In genomic region chr2:152950125-152950524, GRCh38 we compare ENCODE assay signal across 16 cellular contexts.
DNase-seq lines count a peak whose midpoint lies in the region; ATAC-seq, FAIRE-seq and TF ChIP-seq lines count a peak whose summit lies in the region.
"Had no signal": no experiment of that assay in that cellular context is flagged by ENCODE, and none has a peak within 500 bp of the region (broad histone marks: within the 10 kb centered on the region; RNA-seq: fewer than 3 reads in every experiment).

No MANE protein-coding gene starts in this region.

- TF ChIP-seq CTCF in AG10803 (conservative IDR thresholded peaks at IDR 0.05; ENCODE audit: low read length) (no peak), astrocyte (IDR thresholded peaks at IDR 0.05; ENCODE audit: insufficient read depth, low read depth, low read length) (no peak), kidney epithelial cell (IDR thresholded peaks at IDR 0.05; ENCODE audit: insufficient read depth, low read length, poor library complexity, severe bottlenecking) (no peak), GM20000 (IDR thresholded peaks at IDR 0.05; ENCODE audit: extremely low read depth, missing control alignments) (no peak)

- H3K27me3 Mint-ChIP-seq in astrocyte (ENCODE audit: low read depth, unreplicated experiment), result peaks cover 2% of the 10 kb centered on the region

- FAIRE-seq in astrocyte (lab: Jason Lieb, UNC), result no peak

- no peak overlapping the region for H3K27ac Mint-ChIP-seq in astrocyte (ENCODE audit: unreplicated experiment)

- H3K9me3 Mint-ChIP-seq in astrocyte (ENCODE audit: unreplicated experiment), result no peaks in the 10 kb centered on the region

- H3K27me3 ChIP-seq in astrocyte (ENCODE audit: insufficient read depth, low read length) (no peaks in the 10 kb centered on the region), kidney epithelial cell (ENCODE audit: control insufficient read depth, insufficient read depth, low read length) (no peaks in the 10 kb centered on the region)
- H3K27me3 ChIP-seq: BLaER1, SJSA1 had no signal

- H3K36me3 Mint-ChIP-seq in astrocyte (ENCODE audit: low read depth, unreplicated experiment), result no peaks in the 10 kb centered on the region

- no peak overlapping the region for H3K27ac ChIP-seq in astrocyte (ENCODE audit: low read depth, low read length)
- H3K27ac ChIP-seq: BLaER1, parathyroid adenoma, SJSA1, WERI-Rb-1 had no signal

- no peaks in the 10 kb centered on the region for H3K36me3 ChIP-seq in astrocyte (ENCODE audit: insufficient read depth, low read length)
- H3K36me3 ChIP-seq in kidney epithelial cell (ENCODE audit: control insufficient read depth, insufficient read depth, low read length), result no peaks in the 10 kb centered on the region
- H3K36me3 ChIP-seq: BLaER1, SJSA1, WERI-Rb-1 had no signal

- H3K4me2 ChIP-seq in astrocyte (ENCODE audit: low read length), result no peak overlapping the region
- H3K4me2 ChIP-seq: BLaER1 had no signal

- H4K20me1 ChIP-seq in astrocyte (ENCODE audit: insufficient read depth, low read length), result no peaks in the 10 kb centered on the region
- H4K20me1 ChIP-seq: BLaER1 had no signal

- no peaks in the 10 kb centered on the region for H3K4me1 Mint-ChIP-seq in astrocyte (ENCODE audit: low read depth, unreplicated experiment)

- H3K4me3 Mint-ChIP-seq in astrocyte (ENCODE audit: unreplicated experiment), result no peak overlapping the region

- H3K4me3 ChIP-seq in AG10803 (ENCODE audit: low read length), result no peak overlapping the region
- H3K4me3 ChIP-seq in astrocyte (ENCODE audit: insufficient read depth, low read depth, low read length), result no peak overlapping the region
- no peak overlapping the region for H3K4me3 ChIP-seq in kidney epithelial cell (ENCODE audit: low read depth, low read length)
- H3K4me3 ChIP-seq: BLaER1, SJSA1 had no signal

- no peak overlapping the region for H3K9ac ChIP-seq in astrocyte (ENCODE audit: low read length)
- H3K9ac ChIP-seq: BLaER1, parathyroid adenoma had no signal

- H3K9me3 ChIP-seq in astrocyte (ENCODE audit: insufficient read depth, low read depth, low read length), result no peaks in the 10 kb centered on the region
- H3K9me3 ChIP-seq: BLaER1, SJSA1 had no signal

- no peak for ATAC-seq in GM21717 (IDR thresholded peaks at IDR 0.05; ENCODE audit: unreplicated experiment)
- ATAC-seq in left lobe of liver, result no peak

- no peaks in the 10 kb centered on the region for H3K79me2 ChIP-seq in astrocyte (ENCODE audit: insufficient read depth, low read length)
- H3K79me2 ChIP-seq: parathyroid adenoma had no signal

- peak; percentile 4 for DNase-seq in AG10803 (ENCODE audit: low read depth)
- DNase-seq in HT-29 (ENCODE audit: low spot score), result peak; percentile 30
- peak; percentile 13 for DNase-seq in astrocyte (ENCODE audit: low read depth)
- DNase-seq in kidney epithelial cell (ENCODE audit: low read depth), result peak; percentile 1
- no peak for DNase-seq in NCI-H1694 (lab: John Stamatoyannopoulos, UW)
- no peak for DNase-seq in GM20000 (ENCODE audit: low spot score)
- DNase-seq in left lobe of liver (ENCODE audit: low spot score), result no peak
- DNase-seq: effector CD8-positive, alpha-beta T cell; NCI-H1048; NCI-H69; stimulated activated CD4-positive, alpha-beta T cell treated with anti-CD3 and anti-CD28 coated beads, Interleukin-1b, Interleukin-23, amount 100 ng/mL, for 48 hours; WERI-Rb-1 had no signal

- H3K4me1 ChIP-seq in astrocyte (ENCODE audit: insufficient read depth, low read length), result no peaks in the 10 kb centered on the region
- H3K4me1 ChIP-seq: parathyroid adenoma, SJSA1 had no signal

- H2AFZ ChIP-seq in astrocyte (ENCODE audit: low read depth, low read length), result no peak overlapping the region
- H2AFZ ChIP-seq: parathyroid adenoma had no signal

Comparison
In these comparisons a context has a peak if more than half of its experiments do, and no peak if none do; other contexts are left out.
1. DNase-seq: peak in AG10803 (single experiment), HT-29 (single experiment), astrocyte (single experiment) and kidney epithelial cell (single experiment); none in NCI-H1694 (single experiment), GM20000 (single experiment) and left lobe of liver (single experiment).